ENCODE assay signal across 12 cellular contexts in the genomic region with DNA sequence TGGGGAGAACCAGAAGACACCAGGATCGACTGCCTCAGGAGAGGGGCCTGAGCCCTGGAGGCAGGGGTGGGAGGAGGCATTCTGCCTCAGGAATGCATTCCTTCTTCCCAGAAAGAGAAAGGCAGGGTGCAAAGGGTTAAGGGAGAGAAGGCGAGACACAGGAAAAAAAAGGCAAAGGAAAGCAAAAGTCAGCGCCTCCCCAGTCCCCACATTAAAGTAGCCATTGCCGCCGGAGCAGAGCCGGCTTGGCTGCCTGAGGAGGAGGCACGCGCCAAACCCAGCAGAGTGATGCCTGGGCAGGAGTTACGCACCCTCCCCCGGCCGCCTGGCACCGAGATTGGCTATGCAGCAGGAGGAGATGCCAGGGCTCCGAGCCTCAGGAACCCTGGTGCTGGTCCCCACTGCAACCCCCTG.
DNase-seq lines count a peak whose midpoint lies in the region; FAIRE-seq and TF ChIP-seq lines count a peak whose summit lies in the region.
"Had no signal": no experiment of that assay in that cellular context is flagged by ENCODE, and none has a peak within 500 bp of the region (broad histone marks: within the 10 kb centered on the region; RNA-seq: fewer than 3 reads in every experiment).

No MANE protein-coding gene starts in this region.

- no peak overlapping the region for H3K9ac ChIP-seq in H9 (ENCODE audit: extremely low read depth, insufficient read length, low read length)
- no peak overlapping the region for H3K9ac ChIP-seq in smooth muscle cell (ENCODE audit: low read depth)

- H3K56ac ChIP-seq in H9 (ENCODE audit: insufficient read length, low read depth, low read length), result no peak overlapping the region

- H2BK120ac ChIP-seq in H9 (ENCODE audit: low read depth, low read length, poor library complexity, severe bottlenecking), result no peak overlapping the region

- no peak overlapping the region for H4K5ac ChIP-seq in H9 (ENCODE audit: insufficient read length, low read depth, low read length)

- no peak overlapping the region for H3K4ac ChIP-seq in H9 (ENCODE audit: low read depth, low read length)

- no peak overlapping the region for H4K91ac ChIP-seq in H9 (ENCODE audit: insufficient read length, low read depth, low read length)

- peaks cover 42 to 61% of the 10 kb centered on the region in 2 experiments for H3K4me1 Mint-ChIP-seq in H9

- H3K9me3 ChIP-seq in H9 (ENCODE audit: control insufficient read depth, low read depth, low read length), result no peaks in the 10 kb centered on the region
- no peaks in the 10 kb centered on the region for H3K9me3 ChIP-seq in smooth muscle cell (replicated peaks; ENCODE audit: low read depth)
- no peaks in the 10 kb centered on the region for H3K9me3 ChIP-seq in tibial artery

- no peaks in the 10 kb centered on the region for H3K79me1 ChIP-seq in H9 (ENCODE audit: insufficient read depth, low read depth, low read length, poor library complexity, severe bottlenecking)

- no peak overlapping the region for H2BK5ac ChIP-seq in H9 (ENCODE audit: insufficient read length, low read length)

- no peak overlapping the region for H3K18ac ChIP-seq in H9 (ENCODE audit: insufficient read length, low read depth, low read length)

- H3K27me3 Mint-ChIP-seq in H9 (ENCODE audit: low read depth), result peaks cover 3% of the 10 kb centered on the region

- no peaks in the 10 kb centered on the region for H4K20me1 ChIP-seq in H9 (ENCODE audit: control insufficient read depth, insufficient read depth, insufficient read length)
- H4K20me1 ChIP-seq in smooth muscle cell (ENCODE audit: low read depth), result no peaks in the 10 kb centered on the region

- peak overlapping the region; percentile 48 to 75 for H3K4me3 Mint-ChIP-seq in H9
- H3K4me3 Mint-ChIP-seq: activated T-cell treated with anti-CD3 and anti-CD28 coated beads, Interleukin-2, amount 50 U/mL, for 72 hours had no signal

- H3K23me2 ChIP-seq in H9 (ENCODE audit: insufficient read length, low read depth, low read length, poor library complexity, severe bottlenecking), result no peaks in the 10 kb centered on the region

- H3K79me2 ChIP-seq in H9 (ENCODE audit: insufficient read depth, low read length) (peaks cover 2% of the 10 kb centered on the region; the same call in 1 of the 2 replicates), smooth muscle cell (ENCODE audit: low read depth) (no peaks in the 10 kb centered on the region)

- no peaks in the 10 kb centered on the region for H3K36me3 ChIP-seq in smooth muscle cell (ENCODE audit: low read depth)
- H3K36me3 ChIP-seq in tibial artery, result no peaks in the 10 kb centered on the region
- H3K36me3 ChIP-seq: WERI-Rb-1 had no signal

- no peak overlapping the region for H3T11ph ChIP-seq in H9 (ENCODE audit: low read length)

- peaks cover 0 to 2% (median 0%) of the 10 kb centered on the region in 3 experiments; a peak in 1 of 7 replicates for H3K36me3 Mint-ChIP-seq in H9 (ENCODE audit: insufficient read depth in 1 of 3, low read depth in 3 of 3)

- H4K8ac ChIP-seq in H9 (replicated peaks; ENCODE audit: insufficient read length, low read depth, low read length), result no peak overlapping the region

- H3K4me3 ChIP-seq in smooth muscle cell, result peak overlapping the region; percentile 21
- H3K4me3 ChIP-seq in tibial artery, result no peak overlapping the region

- peaks cover 0 to 7% of the 10 kb centered on the region in 2 experiments; a peak in 2 of 5 replicates for H3K9me3 Mint-ChIP-seq in H9

- H3K27me3 ChIP-seq in H9 (ENCODE audit: insufficient read depth, low read length), result no peaks in the 10 kb centered on the region
- H3K27me3 ChIP-seq in smooth muscle cell (ENCODE audit: low read depth), result no peaks in the 10 kb centered on the region
- H3K27me3 ChIP-seq in tibial artery, result peaks cover 0 to 34% of the 10 kb centered on the region in 2 donors

- H3K27ac ChIP-seq in H9 (ENCODE audit: insufficient read length, low read depth, low read length) (no peak overlapping the region), smooth muscle cell (ENCODE audit: low read depth) (no peak overlapping the region), tibial artery (no peak overlapping the region)
- H3K27ac ChIP-seq: WERI-Rb-1 had no signal

- H2BK12ac ChIP-seq in H9 (ENCODE audit: insufficient read length, low read depth, low read length), result no peak overlapping the region

- DNase-seq in H9, result peak; percentile 51
- peak; percentile 80 for DNase-seq in ecto neural progenitor cell (ENCODE audit: low spot score)
- peak; percentile 86 for DNase-seq in left kidney (ENCODE audit: low read depth, low spot score)
- no peak for DNase-seq in smooth muscle cell (lab: John Stamatoyannopoulos, UW; ENCODE audit: unreplicated experiment)
- no peak for DNase-seq in HTR-8/SVneo (ENCODE audit: insufficient read length, low spot score)
- DNase-seq in tibial artery, result no peak
- DNase-seq in NCI-H2081 treated with DMSO at 0.1 percent for 48 hours (lab: John Stamatoyannopoulos, UW), result no peak
- DNase-seq in dedifferentiated amniotic fluid mesenchymal stem cell (ENCODE audit: extremely low spot score), result no peak
- DNase-seq: activated T-cell treated with anti-CD3 and anti-CD28 coated beads, Interleukin-2, amount 50 U/mL, for 72 hours; mammary epithelial cell; SHP77 treated with DMSO at 0.1 percent for 48 hours; WERI-Rb-1 had no signal

- FAIRE-seq in HTR-8/SVneo (lab: Jason Lieb, UNC), result no peak

- intact Hi-C loops in tibial artery (cut with DNase I; ENCODE audit: low total_unique reads), result no loop called here

- 0 out of 2 replicates have a peak, but pooled peaks cover 3% of the 10 kb centered on the region for H3K4me1 ChIP-seq in H9 (ENCODE audit: insufficient read depth, low read length)
- H3K4me1 ChIP-seq in smooth muscle cell (ENCODE audit: low read depth), result peaks cover 16% of the 10 kb centered on the region
- H3K4me1 ChIP-seq in tibial artery, result peaks cover 0 to 8% (median 6%) of the 10 kb centered on the region in 4 donors

- H2AFZ ChIP-seq in H9 (ENCODE audit: low read length) (no peak overlapping the region), smooth muscle cell (ENCODE audit: low read depth) (no peak overlapping the region)

- H2BK15ac ChIP-seq in H9 (ENCODE audit: low read depth, low read length), result no peak overlapping the region

- H3F3A ChIP-seq in smooth muscle cell (ENCODE audit: low read depth), result no peaks in the 10 kb centered on the region

- peak overlapping the region; percentile 35 to 94 (median 87); a peak in 3 of 7 replicates for H3K27ac Mint-ChIP-seq in H9
- H3K27ac Mint-ChIP-seq: activated T-cell treated with anti-CD3 and anti-CD28 coated beads, Interleukin-2, amount 50 U/mL, for 72 hours had no signal

- H3K23ac ChIP-seq in H9 (ENCODE audit: insufficient read length, low read depth, low read length), result no peak overlapping the region

- TF ChIP-seq CTCF in H9 (conservative IDR thresholded peaks at IDR 0.05) (no peak), smooth muscle cell (IDR thresholded peaks at IDR 0.05; ENCODE audit: borderline replicate concordance, insufficient read depth, poor library complexity, severe bottlenecking) (no peak), tibial artery (IDR thresholded peaks at IDR 0.05) (no peak)

- WGBS in H9 (ENCODE audit: extremely low coverage, insufficient read length, low lambda C conversion rate), result no CpG with 5 or more reads among the region's 13 CpGs
- WGBS in smooth muscle cell (ENCODE audit: low lambda C conversion rate), result 16% methylated on average over 13 of the region's 13 CpGs

- no peak overlapping the region for H2BK20ac ChIP-seq in H9 (ENCODE audit: low read depth, low read length, poor library complexity, severe bottlenecking)

- H3K4me2 ChIP-seq in H9 (ENCODE audit: insufficient read depth, insufficient read length, low read length), result peak overlapping the region; percentile 19
- H3K4me2 ChIP-seq in smooth muscle cell, result peak overlapping the region; percentile 77

- no peak overlapping the region for H2AK5ac ChIP-seq in H9 (ENCODE audit: insufficient read length, low read length)

- H3K14ac ChIP-seq in H9 (ENCODE audit: insufficient read depth, low read length), result no peak overlapping the region

Comparison
In these comparisons a context has a peak if more than half of its experiments do, and no peak if none do; other contexts are left out.
1. DNase-seq: peak in H9 (single experiment), ecto neural progenitor cell (single experiment) and left kidney (single experiment); none in smooth muscle cell (single experiment), HTR-8/SVneo (single experiment), tibial artery (0 of 2), NCI-H2081 treated with DMSO at 0.1 percent for 48 hours (single experiment) and dedifferentiated amniotic fluid mesenchymal stem cell (single experiment).